In genomic region chr2:120617055-120617454, GRCh38 we compare ENCODE assay signal across 15 cellular contexts.
DNase-seq lines count a peak whose midpoint lies in the region; ATAC-seq and TF ChIP-seq lines count a peak whose summit lies in the region.
"Had no signal": no experiment of that assay in that cellular context is flagged by ENCODE, and none has a peak within 500 bp of the region (broad histone marks: within the 10 kb centered on the region; RNA-seq: fewer than 3 reads in every experiment).

No MANE protein-coding gene starts in this region.

- intact Hi-C loops in right cardiac atrium (cut with DNase I) = no loop called here
- intact Hi-C loops in posterior vena cava (cut with DNase I) = no loop called here

- H3K4me3 Mint-ChIP-seq in glutamatergic neuron (ENCODE audit: unreplicated experiment) = no peak overlapping the region
- H3K4me3 Mint-ChIP-seq: CD4-positive, CD25-positive, alpha-beta regulatory T cell had no signal

- H3K4me3 ChIP-seq in right cardiac atrium (ENCODE audit: low read length) (no peak overlapping the region), right atrium auricular region (no peak overlapping the region)
- H3K4me3 ChIP-seq: A549 had no signal

- TF ChIP-seq CTCF in right atrium auricular region (IDR thresholded peaks at IDR 0.05) (no peak), glutamatergic neuron (IDR thresholded peaks at IDR 0.05; ENCODE audit: partially characterized antibody, unreplicated experiment) (no peak)

- no peak for DNase-seq in right cardiac atrium
- no peak for DNase-seq in right atrium auricular region (ENCODE audit: low spot score)
- peak; percentile 86 for DNase-seq in fibroblast of gingiva (ENCODE audit: low read depth)
- DNase-seq in posterior vena cava (ENCODE audit: low spot score) = peak; percentile 59
- DNase-seq in glutamatergic neuron = no peak
- DNase-seq in pons (ENCODE audit: low spot score) = no peak
- DNase-seq: Calu3; CD4-positive, CD25-positive, alpha-beta regulatory T cell; KG1; NCI-H1105 treated with DMSO at 0.1 percent for 48 hours; NCI-H187 treated with DMSO at 0.1 percent for 48 hours; NCI-H446 treated with DMSO at 0.1 percent for 48 hours; NCI-H748 treated with DMSO at 0.1 percent for 48 hours had no signal

- WGBS in right cardiac atrium = 59% methylated on average over 5 of the region's 5 CpGs

- H3K36me3 Mint-ChIP-seq in glutamatergic neuron (ENCODE audit: unreplicated experiment) = peaks cover 5% of the 10 kb centered on the region
- H3K36me3 Mint-ChIP-seq: CD4-positive, CD25-positive, alpha-beta regulatory T cell had no signal

- H3K9me3 ChIP-seq in right cardiac atrium (ENCODE audit: control insufficient read depth, low read length) (no peaks in the 10 kb centered on the region), right atrium auricular region (no peaks in the 10 kb centered on the region)
- H3K9me3 ChIP-seq: A549 had no signal

- no peak overlapping the region for H3K27ac Mint-ChIP-seq in glutamatergic neuron (ENCODE audit: unreplicated experiment)
- H3K27ac Mint-ChIP-seq: CD4-positive, CD25-positive, alpha-beta regulatory T cell had no signal

- H3K4me1 ChIP-seq in right cardiac atrium (ENCODE audit: control insufficient read depth, insufficient read depth, low read length) = no peaks in the 10 kb centered on the region
- H3K4me1 ChIP-seq in right atrium auricular region = no peaks in the 10 kb centered on the region

- H3K9me3 Mint-ChIP-seq in glutamatergic neuron (ENCODE audit: unreplicated experiment) = peaks cover 4% of the 10 kb centered on the region
- H3K9me3 Mint-ChIP-seq: CD4-positive, CD25-positive, alpha-beta regulatory T cell had no signal

- H3K27me3 ChIP-seq in right cardiac atrium (ENCODE audit: control insufficient read depth, insufficient read depth) (no peaks in the 10 kb centered on the region), right atrium auricular region (no peaks in the 10 kb centered on the region)

- no peak overlapping the region for H3K27ac ChIP-seq in right cardiac atrium (ENCODE audit: low read length)
- no peak overlapping the region for H3K27ac ChIP-seq in right atrium auricular region
- H3K27ac ChIP-seq: A549 had no signal

- ATAC-seq in right cardiac atrium (peak; percentile 45 to 65), GM19328 (IDR thresholded peaks at IDR 0.05; ENCODE audit: unreplicated experiment) (no peak)
- ATAC-seq: A549 had no signal

- no peaks in the 10 kb centered on the region for H3K36me3 ChIP-seq in right atrium auricular region

- peaks cover 5% of the 10 kb centered on the region for H3K4me1 Mint-ChIP-seq in glutamatergic neuron (ENCODE audit: low read depth, unreplicated experiment)
- H3K4me1 Mint-ChIP-seq: CD4-positive, CD25-positive, alpha-beta regulatory T cell had no signal

- H3K27me3 Mint-ChIP-seq in glutamatergic neuron (ENCODE audit: unreplicated experiment) = peaks cover 8% of the 10 kb centered on the region

Comparison
In these comparisons a context has a peak if more than half of its experiments do, and no peak if none do; other contexts are left out.
1. DNase-seq: peak in fibroblast of gingiva (single experiment) and posterior vena cava (single experiment); none in right cardiac atrium (0 of 3), right atrium auricular region (single experiment), glutamatergic neuron (single experiment) and pons (single experiment).